ENCODE assay signal across 8 cellular contexts in genomic region chr10:80202934-80203834, GRCh38. TPM values are rescaled to one million over a fixed set of nuclear protein-coding genes. Genes with fewer than 3 reads are reported as not detected.
DNase-seq lines count a peak whose midpoint lies in the region; ATAC-seq and TF ChIP-seq lines count a peak whose summit lies in the region.

No MANE protein-coding gene starts in this region.

- H3K9me3 ChIP-seq in A673 (ENCODE audit: low read depth, low read length, poor library complexity, severe bottlenecking): no peaks in the 10 kb centered on the region
- H3K9me3 ChIP-seq in esophagus squamous epithelium: no peaks in the 10 kb centered on the region
- no peaks in the 10 kb centered on the region for H3K9me3 ChIP-seq in neuronal stem cell (replicated peaks in 1 of 2; ENCODE audit: control insufficient read depth in 2 of 2, insufficient read depth in 1 of 2, low read depth in 1 of 2, low read length in 2 of 2)

- WGBS in esophagus squamous epithelium, 2 donors: 19% methylated on average over 12 to 14 of the region's 14 CpGs
- WGBS in neuronal stem cell (ENCODE audit: extremely low coverage in 2 of 2, insufficient read length in 2 of 2, insufficient replicate concordance in 1 of 2), 2 donors: 100% methylated on average over 1 of the region's 14 CpGs; no CpG with 5 or more reads in 1 of the 2 donors
- WGBS in urinary bladder: 39% methylated on average over 14 of the region's 14 CpGs

- no peak overlapping the region for H2AK5ac ChIP-seq in neuronal stem cell (ENCODE audit: low read depth, low read length)

- POLR2A ChIA-PET in A673 (lab: Charles Lee; ENCODE audit: low non-redundant PET): no interaction called here

- H2BK15ac ChIP-seq in neuronal stem cell (ENCODE audit: low read length): no peak overlapping the region

- H2BK5ac ChIP-seq in neuronal stem cell (ENCODE audit: low read length): no peak overlapping the region

- TF ChIP-seq CTCF in A673 (conservative IDR thresholded peaks at IDR 0.05; ENCODE audit: low read depth, low read length): peak; percentile 39
- peak in 1 of 6 experiments; percentile 19 for TF ChIP-seq CTCF in esophagus squamous epithelium (IDR thresholded peaks at IDR 0.05)

- peak in 2 of 4 donors; percentile 11 to 57 for TF ChIP-seq POLR2A in esophagus squamous epithelium (IDR thresholded peaks at IDR 0.05)

- H3K9ac ChIP-seq in neuronal stem cell (ENCODE audit: low read depth, low read length, poor library complexity): no peak overlapping the region

- no peaks in the 10 kb centered on the region for H3K79me1 ChIP-seq in neuronal stem cell (ENCODE audit: low read depth, low read length)

- no peaks in the 10 kb centered on the region for H3K36me3 ChIP-seq in A673 (ENCODE audit: insufficient read depth, low read length, poor library complexity, severe bottlenecking)
- peaks cover 0 to 11% (median 0%) of the 10 kb centered on the region in 3 donors for H3K36me3 ChIP-seq in esophagus squamous epithelium
- H3K36me3 ChIP-seq in neuronal stem cell (replicated peaks in 1 of 2; ENCODE audit: control insufficient read depth in 2 of 2, insufficient read depth in 2 of 2, low read length in 2 of 2): no peaks in the 10 kb centered on the region
- no peaks in the 10 kb centered on the region for H3K36me3 ChIP-seq in urinary bladder (ENCODE audit: insufficient read depth)

- no peak overlapping the region for H3K23ac ChIP-seq in neuronal stem cell (ENCODE audit: low read depth, low read length, poor library complexity)

- H4K91ac ChIP-seq in neuronal stem cell (ENCODE audit: low read depth, low read length, poor library complexity): no peak overlapping the region

- H3K4me3 ChIP-seq in A673 (ENCODE audit: low read depth, low read length, poor library complexity, severe bottlenecking): peak overlapping the region; percentile 93
- peak overlapping the region; percentile 66 to 95 (median 89) for H3K4me3 ChIP-seq in esophagus squamous epithelium
- no peak overlapping the region for H3K4me3 ChIP-seq in neuronal stem cell (ENCODE audit: low read length in 2 of 2)
- peak overlapping the region; percentile 96 for H3K4me3 ChIP-seq in urinary bladder (ENCODE audit: low read depth, low read length)

- peak overlapping the region; percentile 69 for H3K18ac ChIP-seq in neuronal stem cell (ENCODE audit: low read length)

- CTCF ChIA-PET in A673 (lab: Charles Lee): interaction anchor here (0.7 to 1.3 kb wide), 2 partner anchors 19 to 59 kb away, joined by 5 to 6 read pairs; no protein-coding TSS in a partner anchor

- H3K27me3 ChIP-seq in A673 (replicated peaks; ENCODE audit: insufficient read depth, low read depth, low read length, poor library complexity) (no peaks in the 10 kb centered on the region), esophagus squamous epithelium (no peaks in the 10 kb centered on the region), neuronal stem cell (ENCODE audit: control insufficient read depth in 3 of 3, insufficient read depth in 3 of 3, low read depth in 1 of 3, low read length in 3 of 3) (peaks cover 3 to 33% (median 30%) of the 10 kb centered on the region in 3 experiments)

- no peak overlapping the region for H2BK12ac ChIP-seq in neuronal stem cell (ENCODE audit: low read length)

- H4K8ac ChIP-seq in neuronal stem cell (ENCODE audit: low read depth, low read length): no peak overlapping the region

- no peak overlapping the region for H3K4ac ChIP-seq in neuronal stem cell (ENCODE audit: low read length)

- intact Hi-C loops in A673 (cut with micrococcal nuclease; ENCODE audit: unreplicated experiment): no loop called here
- intact Hi-C loops in esophagus squamous epithelium (cut with DNase I): no loop called here

- no peak overlapping the region for H3K14ac ChIP-seq in neuronal stem cell (ENCODE audit: low read length)

- peaks cover 20% of the 10 kb centered on the region for H3K4me1 ChIP-seq in A673 (ENCODE audit: insufficient read depth, low read length, poor library complexity, severe bottlenecking)
- H3K4me1 ChIP-seq in esophagus squamous epithelium: peaks cover 51 to 95% (median 68%) of the 10 kb centered on the region in 3 donors
- H3K4me1 ChIP-seq in neuronal stem cell (ENCODE audit: control insufficient read depth in 2 of 2, insufficient read depth in 1 of 2, low read depth in 1 of 2, low read length in 2 of 2): peaks cover 0 to 20% of the 10 kb centered on the region in 2 donors
- peaks cover 2% of the 10 kb centered on the region for H3K4me1 ChIP-seq in urinary bladder (ENCODE audit: insufficient read depth)

- no peak overlapping the region for H2BK120ac ChIP-seq in neuronal stem cell (ENCODE audit: low read depth, low read length)

- BruUV-seq in A673 (replicated peaks; lab: Mats Ljungman, UMichigan): no TSS peak

- no peak overlapping the region for H2AFZ ChIP-seq in neuronal stem cell (ENCODE audit: low read length)

- DNase-seq in A673 (ENCODE audit: low spot score) (peak; percentile 93), NCI-H446 treated with DMSO at 0.1 percent for 48 hours (lab: John Stamatoyannopoulos, UW) (peak; percentile 3), esophagus squamous epithelium (lab: John Stamatoyannopoulos, UW) (no peak), neuronal stem cell (ENCODE audit: low spot score) (no peak)
- DNase-seq in activated CD8-positive, alpha-beta memory T cell treated with anti-CD3 and anti-CD28 coated beads, Interleukin-2, amount 50 U/mL, for 4 hours: peak; percentile 57

- H3K4me2 ChIP-seq in neuronal stem cell (ENCODE audit: insufficient read depth, low read length, poor library complexity, severe bottlenecking): no peak overlapping the region

- peak; percentile 70 for ATAC-seq in GM18499 (IDR thresholded peaks at IDR 0.05; ENCODE audit: insufficient read depth, unreplicated experiment)
- peak; percentile 53 for ATAC-seq in HG02870 (IDR thresholded peaks at IDR 0.05; ENCODE audit: unreplicated experiment)

- H3K27ac ChIP-seq in A673 (ENCODE audit: low read depth, low read length, poor library complexity, severe bottlenecking) (peak overlapping the region; percentile 93), esophagus squamous epithelium (peak overlapping the region; percentile 98 to 100 (median 100)), neuronal stem cell (replicated peaks; ENCODE audit: low read length) (no peak overlapping the region), urinary bladder (ENCODE audit: low read depth) (peak overlapping the region; percentile 78)

RNA-seq across cellular contexts. Expression of gene ANXA11, which starts 2.2 kb away (rescaled TPM):
- total RNA-seq in A673 (2021) (118 and 119 TPM in 2 replicates), esophagus squamous epithelium (100 to 1,000 TPM; 131 to 243 (median 163) TPM), urinary bladder (41.8 TPM)
- polyA plus RNA-seq in neuronal stem cell (2013, experiment 1 of 2): 47.4 TPM
- polyA plus RNA-seq in neuronal stem cell (2013, experiment 2 of 2): 40.6 TPM
- 114 TPM for polyA plus RNA-seq in urinary bladder

Comparison
In these comparisons a context has a peak if more than half of its experiments do, and no peak if none do; other contexts are left out.
1. DNase-seq: peak in A673 (single experiment), NCI-H446 treated with DMSO at 0.1 percent for 48 hours (single experiment) and activated CD8-positive, alpha-beta memory T cell treated with anti-CD3 and anti-CD28 coated beads, Interleukin-2, amount 50 U/mL, for 4 hours (single experiment); none in esophagus squamous epithelium (single experiment) and neuronal stem cell (single experiment).
2. H3K4me3 ChIP-seq: peak in A673 (single experiment), esophagus squamous epithelium (4 of 4) and urinary bladder (single experiment); none in neuronal stem cell (0 of 2).